Comparison of ENCODE assay signal across 8 cellular contexts in genomic region chr1:19312782-19313635, GRCh38.
A peak's percentile ranks its signal among the peaks of the same experiment; 100 is the strongest.
DNase-seq lines count a peak whose midpoint lies in the region; ATAC-seq and TF ChIP-seq lines count a peak whose summit lies in the region.

No MANE protein-coding gene starts in this region.

- TF ChIP-seq CTCF in GM12875 (IDR thresholded peaks at IDR 0.05; ENCODE audit: borderline replicate concordance, insufficient read depth, low read depth, low read length) (no peak), HFF-Myc (IDR thresholded peaks at IDR 0.05; ENCODE audit: low read depth, low read length, missing control alignments) (no peak), WERI-Rb-1 (IDR thresholded peaks at IDR 0.05; ENCODE audit: low read depth, low read length) (no peak)

- peaks cover 35% of the 10 kb centered on the region for H3K36me3 ChIP-seq in WERI-Rb-1

- DNase-seq in HFF-Myc (ENCODE audit: extremely low read depth, low read depth) (no peak), WERI-Rb-1 (no peak), foreskin melanocyte (peak; percentile 23), skeletal muscle cell (ENCODE audit: low read depth) (no peak), NCI-H526 (lab: John Stamatoyannopoulos, UW) (no peak), NCI-H345 treated with DMSO at 0.1 percent for 48 hours (lab: John Stamatoyannopoulos, UW; ENCODE audit: unreplicated experiment) (no peak)

- no peaks in the 10 kb centered on the region for H3K9me3 ChIP-seq in WERI-Rb-1 (ENCODE audit: severe bottlenecking)

- H3K27me3 ChIP-seq in WERI-Rb-1 (ENCODE audit: insufficient read depth, low read depth, severe bottlenecking): no peaks in the 10 kb centered on the region

- peak overlapping the region; percentile 71 for H3K4me3 ChIP-seq in GM12875 (ENCODE audit: low read depth, low read length)
- peak overlapping the region; percentile 54 for H3K4me3 ChIP-seq in HFF-Myc (replicated peaks; ENCODE audit: low read depth, low read length)
- H3K4me3 ChIP-seq in WERI-Rb-1 (ENCODE audit: low read depth, low read length): peak overlapping the region; percentile 81
- H3K4me3 ChIP-seq in skeletal muscle cell (ENCODE audit: low read depth, low read length): peak overlapping the region; percentile 59

- peak overlapping the region; percentile 89 for H3K27ac ChIP-seq in WERI-Rb-1

- ATAC-seq in GM19452 (IDR thresholded peaks at IDR 0.05; ENCODE audit: unreplicated experiment): no peak
